In genomic region chr1:223419561-223419960, GRCh38 we compare ENCODE assay signal across 1 cellular context.
TF ChIP-seq lines count a peak whose summit lies in the region.

No MANE protein-coding gene starts in this region.

TF ChIP-seq in HepG2, 621 proteins besides CTCF, POLR2A, EP300 and RAD21 (continued from another document):
- TF ChIP-seq, protein P1, sequence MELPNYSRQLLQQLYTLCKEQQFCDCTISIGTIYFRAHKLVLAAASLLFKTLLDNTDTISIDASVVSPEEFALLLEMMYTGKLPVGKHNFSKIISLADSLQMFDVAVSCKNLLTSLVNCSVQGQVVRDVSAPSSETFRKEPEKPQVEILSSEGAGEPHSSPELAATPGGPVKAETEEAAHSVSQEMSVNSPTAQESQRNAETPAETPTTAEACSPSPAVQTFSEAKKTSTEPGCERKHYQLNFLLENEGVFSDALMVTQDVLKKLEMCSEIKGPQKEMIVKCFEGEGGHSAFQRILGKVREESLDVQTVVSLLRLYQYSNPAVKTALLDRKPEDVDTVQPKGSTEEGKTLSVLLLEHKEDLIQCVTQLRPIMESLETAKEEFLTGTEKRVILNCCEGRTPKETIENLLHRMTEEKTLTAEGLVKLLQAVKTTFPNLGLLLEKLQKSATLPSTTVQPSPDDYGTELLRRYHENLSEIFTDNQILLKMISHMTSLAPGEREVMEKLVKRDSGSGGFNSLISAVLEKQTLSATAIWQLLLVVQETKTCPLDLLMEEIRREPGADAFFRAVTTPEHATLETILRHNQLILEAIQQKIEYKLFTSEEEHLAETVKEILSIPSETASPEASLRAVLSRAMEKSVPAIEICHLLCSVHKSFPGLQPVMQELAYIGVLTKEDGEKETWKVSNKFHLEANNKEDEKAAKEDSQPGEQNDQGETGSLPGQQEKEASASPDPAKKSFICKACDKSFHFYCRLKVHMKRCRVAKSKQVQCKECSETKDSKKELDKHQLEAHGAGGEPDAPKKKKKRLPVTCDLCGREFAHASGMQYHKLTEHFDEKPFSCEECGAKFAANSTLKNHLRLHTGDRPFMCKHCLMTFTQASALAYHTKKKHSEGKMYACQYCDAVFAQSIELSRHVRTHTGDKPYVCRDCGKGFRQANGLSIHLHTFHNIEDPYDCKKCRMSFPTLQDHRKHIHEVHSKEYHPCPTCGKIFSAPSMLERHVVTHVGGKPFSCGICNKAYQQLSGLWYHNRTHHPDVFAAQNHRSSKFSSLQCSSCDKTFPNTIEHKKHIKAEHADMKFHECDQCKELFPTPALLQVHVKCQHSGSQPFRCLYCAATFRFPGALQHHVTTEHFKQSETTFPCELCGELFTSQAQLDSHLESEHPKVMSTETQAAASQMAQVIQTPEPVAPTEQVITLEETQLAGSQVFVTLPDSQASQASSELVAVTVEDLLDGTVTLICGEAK (IDR thresholded peaks at IDR 0.05), result no peak
- TF ChIP-seq, protein P1 (CRISPR knock-in tag; IDR thresholded peaks at IDR 0.05), result no peak
